In the genomic region with DNA sequence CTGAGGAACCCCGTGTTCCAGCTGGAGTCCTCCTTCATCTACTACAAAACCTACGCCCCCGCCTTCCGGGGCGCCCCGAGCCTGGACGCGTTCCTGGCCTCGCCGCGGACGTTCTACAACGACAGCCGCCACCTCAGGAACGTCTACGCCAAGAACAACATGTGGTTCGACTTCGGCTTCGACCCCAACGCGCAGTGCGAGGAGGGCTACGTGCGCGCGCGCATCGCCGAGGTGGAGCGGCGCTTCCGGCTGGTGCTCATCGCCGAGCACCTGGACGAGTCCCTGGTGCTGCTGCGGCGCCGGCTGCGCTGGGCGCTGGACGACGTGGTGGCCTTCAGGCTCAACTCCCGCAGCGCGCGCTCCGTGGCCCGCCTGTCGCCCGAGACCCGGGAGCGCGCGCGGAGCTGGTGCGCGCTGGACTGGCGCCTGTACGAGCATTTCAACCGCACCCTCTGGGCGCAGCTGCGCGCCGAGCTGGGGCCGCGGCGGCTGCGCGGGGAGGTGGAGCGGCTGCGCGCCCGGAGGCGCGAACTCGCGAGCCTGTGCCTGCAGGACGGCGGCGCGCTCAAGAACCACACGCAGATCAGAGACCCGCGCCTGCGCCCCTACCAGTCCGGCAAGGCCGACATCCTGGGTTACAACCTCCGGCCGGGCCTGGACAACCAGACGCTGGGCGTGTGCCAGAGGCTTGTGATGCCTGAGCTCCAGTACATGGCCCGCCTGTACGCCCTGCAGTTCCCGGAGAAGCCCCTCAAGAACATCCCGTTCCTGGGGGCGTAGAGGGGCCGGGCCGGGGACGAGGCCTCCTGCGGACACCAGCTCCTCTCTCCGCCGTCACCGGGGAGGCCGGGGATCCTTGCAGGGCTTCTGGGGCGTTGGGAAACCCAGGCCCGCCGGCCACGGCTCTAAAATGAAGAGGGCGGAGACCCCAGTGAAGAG, we compare ENCODE assay signal across 8 cellular contexts. TPM values are rescaled to one million over a fixed set of nuclear protein-coding genes. Genes with fewer than 3 reads are reported as not detected.
DNase-seq lines count a peak whose midpoint lies in the region; ATAC-seq and TF ChIP-seq lines count a peak whose summit lies in the region.

No MANE protein-coding gene starts in this region.

- TF ChIP-seq CTCF in GM06990 (IDR thresholded peaks at IDR 0.05; ENCODE audit: insufficient read depth, low read length, poor library complexity, severe bottlenecking) (no peak), endodermal cell (conservative IDR thresholded peaks at IDR 0.05) (no peak)

- H3K9ac ChIP-seq in HUES6 (ENCODE audit: low read length) (no peak overlapping the region), endodermal cell (ENCODE audit: extremely low read depth, low read length, poor library complexity, severe bottlenecking) (no peak overlapping the region)

- H3K9me3 Mint-ChIP-seq in activated CD4-positive, alpha-beta T cell treated with anti-CD3 and anti-CD28 coated beads, Interleukin-2, amount 10 ng/mL, durations not matched to agents 24 days and 14 days: no peaks in the 10 kb centered on the region
- H3K9me3 Mint-ChIP-seq in endodermal cell: no peaks in the 10 kb centered on the region

- no peaks in the 10 kb centered on the region for H3K9me3 ChIP-seq in HUES6 (ENCODE audit: control insufficient read depth, insufficient read depth, low read depth, low read length)
- no peaks in the 10 kb centered on the region for H3K9me3 ChIP-seq in endodermal cell (ENCODE audit: control insufficient read depth, low read length)
- H3K9me3 ChIP-seq in SJCRH30 (replicated peaks): no peaks in the 10 kb centered on the region

- WGBS in endodermal cell (ENCODE audit: insufficient coverage in 1 of 2, insufficient read length in 1 of 2), 2 experiments: 16 to 19% methylated on average over 27 to 109 of the region's 109 CpGs

- H3K36me3 Mint-ChIP-seq in activated CD4-positive, alpha-beta T cell treated with anti-CD3 and anti-CD28 coated beads, Interleukin-2, amount 10 ng/mL, durations not matched to agents 24 days and 14 days (ENCODE audit: low read depth): no peaks in the 10 kb centered on the region
- no peaks in the 10 kb centered on the region for H3K36me3 Mint-ChIP-seq in endodermal cell (ENCODE audit: low read depth)

- H3K36me3 ChIP-seq in GM06990 (ENCODE audit: control insufficient read depth, insufficient read depth, low read length): no peaks in the 10 kb centered on the region
- H3K36me3 ChIP-seq in HUES6 (ENCODE audit: control insufficient read depth, insufficient read depth, low read length): no peaks in the 10 kb centered on the region
- H3K36me3 ChIP-seq in endodermal cell (ENCODE audit: control insufficient read depth, insufficient read depth, low read length): no peaks in the 10 kb centered on the region
- no peaks in the 10 kb centered on the region for H3K36me3 ChIP-seq in SJCRH30

- peaks cover 2% of the 10 kb centered on the region for H3K27me3 Mint-ChIP-seq in activated CD4-positive, alpha-beta T cell treated with anti-CD3 and anti-CD28 coated beads, Interleukin-2, amount 10 ng/mL, durations not matched to agents 24 days and 14 days
- H3K27me3 Mint-ChIP-seq in endodermal cell (ENCODE audit: insufficient read depth): peaks cover 8% of the 10 kb centered on the region

- peak overlapping the region; percentile 60 for H3K27ac Mint-ChIP-seq in activated CD4-positive, alpha-beta T cell treated with anti-CD3 and anti-CD28 coated beads, Interleukin-2, amount 10 ng/mL, durations not matched to agents 24 days and 14 days
- no peak overlapping the region for H3K27ac Mint-ChIP-seq in endodermal cell

- H3K4me3 ChIP-seq in GM06990 (replicated peaks; ENCODE audit: low read depth, low read length) (peak overlapping the region; percentile 45), HUES6 (ENCODE audit: low read depth, low read length) (peak overlapping the region; percentile 57), endodermal cell (ENCODE audit: low read length) (peak overlapping the region; percentile 64), SJCRH30 (no peak overlapping the region)

- H3K27ac ChIP-seq in HUES6 (ENCODE audit: low read depth, low read length): no peak overlapping the region
- no peak overlapping the region for H3K27ac ChIP-seq in endodermal cell (ENCODE audit: low read depth, low read length)
- H3K27ac ChIP-seq in temporal lobe (ENCODE audit: low read depth, low read length): peak overlapping the region; percentile 61
- H3K27ac ChIP-seq in SJCRH30: no peak overlapping the region

- intact Hi-C loops in activated CD4-positive, alpha-beta T cell treated with anti-CD3 and anti-CD28 coated beads, Interleukin-2, amount 10 ng/mL, durations not matched to agents 24 days and 14 days (cut with micrococcal nuclease): loop anchor here (2.0 to 5.0 kb wide), 2 partner anchors 15 to 59 kb away; no protein-coding TSS in a partner anchor

- peak overlapping the region; percentile 78 for H3K4me3 Mint-ChIP-seq in activated CD4-positive, alpha-beta T cell treated with anti-CD3 and anti-CD28 coated beads, Interleukin-2, amount 10 ng/mL, durations not matched to agents 24 days and 14 days
- H3K4me3 Mint-ChIP-seq in endodermal cell: peak overlapping the region; percentile 23

- H3K4me1 ChIP-seq in HUES6 (ENCODE audit: control insufficient read depth, insufficient read depth, low read length): peaks cover 37% of the 10 kb centered on the region
- H3K4me1 ChIP-seq in endodermal cell (ENCODE audit: control insufficient read depth, insufficient read depth, low read length): peaks cover 10% of the 10 kb centered on the region
- peaks cover 5% of the 10 kb centered on the region for H3K4me1 ChIP-seq in SJCRH30

- DNase-seq in GM06990 (ENCODE audit: extremely low read depth, insufficient read length) (peak; percentile 84), endodermal cell (peak; percentile 60), middle frontal gyrus (ENCODE audit: extremely low spot score, low spot score) (peak; percentile 60), SJCRH30 (no peak)
- peak; percentile 85 for DNase-seq in activated CD4-positive, alpha-beta T cell treated with anti-CD3 and anti-CD28 coated beads, Interleukin-2, amount 10 ng/mL, durations not matched to agents 24 days and 14 days

- H3K27me3 ChIP-seq in GM06990 (replicated peaks; ENCODE audit: control insufficient read depth, insufficient read depth, low read length) (no peaks in the 10 kb centered on the region), HUES6 (ENCODE audit: control insufficient read depth, insufficient read depth, low read length) (peaks cover 23% of the 10 kb centered on the region), endodermal cell (ENCODE audit: control insufficient read depth, insufficient read depth, low read length, poor library complexity, severe bottlenecking) (peaks cover 23% of the 10 kb centered on the region), SJCRH30 (0 out of 2 replicates have a peak, but pooled peaks cover 3% of the 10 kb centered on the region)

- H3K4me1 Mint-ChIP-seq in activated CD4-positive, alpha-beta T cell treated with anti-CD3 and anti-CD28 coated beads, Interleukin-2, amount 10 ng/mL, durations not matched to agents 24 days and 14 days: peaks cover 9% of the 10 kb centered on the region
- H3K4me1 Mint-ChIP-seq in endodermal cell: peaks cover 8% of the 10 kb centered on the region

- ATAC-seq in HG02840 (IDR thresholded peaks at IDR 0.05; ENCODE audit: low FRiP score, unreplicated experiment): no peak

RNA-seq across cellular contexts. Expression of gene NEU4, which starts 5.3 kb away (rescaled TPM):
- total RNA-seq in activated CD4-positive, alpha-beta T cell treated with anti-CD3 and anti-CD28 coated beads, Interleukin-2, amount 10 ng/mL, durations not matched to agents 24 days and 14 days: 1.0 and 1.2 TPM in 2 replicates
- total RNA-seq in endodermal cell: 1 to 10 TPM; 1.2 TPM
- polyA plus RNA-seq in endodermal cell (2013, experiment 1 of 2): 0.36 TPM
- 0.70 TPM for polyA plus RNA-seq in endodermal cell (2013, experiment 2 of 2)
- 1.5 TPM for total RNA-seq in temporal lobe
- total RNA-seq in SJCRH30 (2014; rRNA removed; shearing (Covaris generic)): 6.8 and 7.5 TPM in 2 replicates

RNA-seq across cellular contexts. Expression of gene GAL3ST2, which starts 27.0 kb away (rescaled TPM):
- 0.52 and 1.2 TPM in 2 replicates for total RNA-seq in activated CD4-positive, alpha-beta T cell treated with anti-CD3 and anti-CD28 coated beads, Interleukin-2, amount 10 ng/mL, durations not matched to agents 24 days and 14 days
- total RNA-seq in endodermal cell (under 1 TPM; 0.57 to 0.91 TPM), temporal lobe (0.74 TPM)
- polyA plus RNA-seq in endodermal cell (2013, experiment 1 of 2): not detected
- polyA plus RNA-seq in endodermal cell (2013, experiment 2 of 2): not detected
- not detected in 2 replicates for total RNA-seq in SJCRH30 (2014; rRNA removed; shearing (Covaris generic))

RNA-seq across cellular contexts. Expression of gene PDCD1, which starts 55.0 kb away (rescaled TPM):
- 79.6 and 83.3 TPM in 2 replicates for total RNA-seq in activated CD4-positive, alpha-beta T cell treated with anti-CD3 and anti-CD28 coated beads, Interleukin-2, amount 10 ng/mL, durations not matched to agents 24 days and 14 days
- total RNA-seq in endodermal cell (under 1 TPM in 1 of 2 donors, not detected in 1; 0.20 TPM), temporal lobe (not detected)
- not detected for polyA plus RNA-seq in endodermal cell (2013, experiment 1 of 2)
- not detected for polyA plus RNA-seq in endodermal cell (2013, experiment 2 of 2)
- total RNA-seq in SJCRH30 (2014; rRNA removed; shearing (Covaris generic)): 0.08 and 0.28 TPM in 2 replicates

Comparison
In these comparisons a context has a peak if more than half of its experiments do, and no peak if none do; other contexts are left out.
1. DNase-seq: peak in GM06990 (single experiment), activated CD4-positive, alpha-beta T cell treated with anti-CD3 and anti-CD28 coated beads, Interleukin-2, amount 10 ng/mL, durations not matched to agents 24 days and 14 days (single experiment), endodermal cell (single experiment) and middle frontal gyrus (single experiment); none in SJCRH30 (0 of 2).
2. RNA of gene PDCD1, which starts 55.0 kb away (total RNA-seq): 79.6 to 83.3 TPM in activated CD4-positive, alpha-beta T cell treated with anti-CD3 and anti-CD28 coated beads, Interleukin-2, amount 10 ng/mL, durations not matched to agents 24 days and 14 days; 0.20 TPM in endodermal cell, 0.08 to 0.28 TPM in SJCRH30 and not detected in temporal lobe (single experiment); every median in the first group is over 10 times any median in the second.